In genomic region chr17:66123163-66123562, GRCh38 we compare ENCODE assay signal across 18 cellular contexts.
DNase-seq lines count a peak whose midpoint lies in the region; ATAC-seq and TF ChIP-seq lines count a peak whose summit lies in the region.
"Had no signal": no experiment of that assay in that cellular context is flagged by ENCODE, and none has a peak within 500 bp of the region (broad histone marks: within the 10 kb centered on the region; RNA-seq: fewer than 3 reads in every experiment).

No MANE protein-coding gene starts in this region.

- no peak for TF ChIP-seq CTCF in epithelial cell of esophagus (IDR thresholded peaks at IDR 0.05; ENCODE audit: insufficient read depth, low read depth, low read length, missing control alignments)

- H3K4me3 ChIP-seq in epithelial cell of esophagus (ENCODE audit: low read length) = no peak overlapping the region
- H3K4me3 ChIP-seq in mesendoderm (ENCODE audit: low read length) = no peak overlapping the region
- H3K4me3 ChIP-seq: BLaER1 treated with 17β-estradiol and CSF1 and Interleukin-3, amounts not matched to agents 10 nM and 100 nM; gastroesophageal sphincter; prostate gland; SK-N-MC; thoracic aorta had no signal

- no peak overlapping the region for H3K4me2 ChIP-seq in mesendoderm (ENCODE audit: low read length)
- H3K4me2 ChIP-seq: BLaER1 treated with 17β-estradiol and CSF1 and Interleukin-3, amounts not matched to agents 10 nM and 100 nM had no signal

- H4K8ac ChIP-seq in mesendoderm (ENCODE audit: low read depth, low read length) = no peak overlapping the region

- no peak overlapping the region for H3K27ac Mint-ChIP-seq in activated T-helper 1 cell treated with anti-CD3 and anti-CD28 coated beads, Interleukin-12 subunit alpha, Interleukin-12 subunit beta, Interleukin-2, Interleukin-4 antibody, amounts not matched to agents 30 ng/mL and 10 ng/mL and 1 ng/mL, durations not matched to agents 14 hours and 24 hours and 36 hours

- H3K23ac ChIP-seq in mesendoderm (ENCODE audit: low read length) = no peak overlapping the region

- no peaks in the 10 kb centered on the region for H3K79me2 ChIP-seq in mesendoderm (ENCODE audit: control insufficient read depth, insufficient read depth, low read length)

- intact Hi-C loops in activated T-helper 1 cell treated with anti-CD3 and anti-CD28 coated beads, Interleukin-12 subunit alpha, Interleukin-12 subunit beta, Interleukin-2, Interleukin-4 antibody, amounts not matched to agents 30 ng/mL and 10 ng/mL and 1 ng/mL, durations not matched to agents 14 hours and 24 hours and 36 hours (cut with micrococcal nuclease) = no loop called here

- WGBS in mesendoderm (ENCODE audit: extremely low coverage, insufficient coverage, low lambda C conversion rate) = no CpG with 5 or more reads among the region's 1 CpG

- H3K9ac ChIP-seq in mesendoderm (ENCODE audit: low read length) = no peak overlapping the region
- H3K9ac ChIP-seq: BLaER1 treated with 17β-estradiol and CSF1 and Interleukin-3, amounts not matched to agents 10 nM and 100 nM had no signal

- no peak overlapping the region for H2BK120ac ChIP-seq in mesendoderm (ENCODE audit: low read depth, low read length)

- H3K4me1 Mint-ChIP-seq in activated T-helper 1 cell treated with anti-CD3 and anti-CD28 coated beads, Interleukin-12 subunit alpha, Interleukin-12 subunit beta, Interleukin-2, Interleukin-4 antibody, amounts not matched to agents 30 ng/mL and 10 ng/mL and 1 ng/mL, durations not matched to agents 14 hours and 24 hours and 36 hours (ENCODE audit: low read depth) = no peaks in the 10 kb centered on the region

- H3K4ac ChIP-seq in mesendoderm (ENCODE audit: low read depth, low read length) = no peak overlapping the region

- no peak overlapping the region for H3K56ac ChIP-seq in mesendoderm (ENCODE audit: low read length)

- H2AK5ac ChIP-seq in mesendoderm (ENCODE audit: low read length) = no peak overlapping the region

- H3K27me3 Mint-ChIP-seq in activated T-helper 1 cell treated with anti-CD3 and anti-CD28 coated beads, Interleukin-12 subunit alpha, Interleukin-12 subunit beta, Interleukin-2, Interleukin-4 antibody, amounts not matched to agents 30 ng/mL and 10 ng/mL and 1 ng/mL, durations not matched to agents 14 hours and 24 hours and 36 hours (ENCODE audit: insufficient read depth) = no peaks in the 10 kb centered on the region

- H3K36me3 ChIP-seq in mesendoderm (ENCODE audit: control insufficient read depth, insufficient read depth, low read length) = no peaks in the 10 kb centered on the region
- H3K36me3 ChIP-seq: brain microvascular endothelial cell, prostate gland, thoracic aorta had no signal

- ATAC-seq in HG03354 (IDR thresholded peaks at IDR 0.05; ENCODE audit: poor library complexity, severe bottlenecking, unreplicated experiment) (no peak), HG02973 (IDR thresholded peaks at IDR 0.05; ENCODE audit: unreplicated experiment) (no peak)
- ATAC-seq: gastroesophageal sphincter, left cardiac atrium had no signal

- peak; percentile 3 for DNase-seq in Ammon's horn (ENCODE audit: low spot score)
- peak; percentile 55 for DNase-seq in LoVo (ENCODE audit: low spot score)
- DNase-seq in epithelial cell of esophagus (ENCODE audit: low read depth) = peak; percentile 25
- peak; percentile 81 for DNase-seq in mesendoderm
- DNase-seq in pons (ENCODE audit: low spot score) = no peak
- no peak for DNase-seq in activated T-helper 1 cell treated with anti-CD3 and anti-CD28 coated beads, Interleukin-12 subunit alpha, Interleukin-12 subunit beta, Interleukin-2, Interleukin-4 antibody, amounts not matched to agents 30 ng/mL and 10 ng/mL and 1 ng/mL, durations not matched to agents 14 hours and 24 hours and 36 hours (ENCODE audit: low spot score)
- DNase-seq: activated gamma-delta T cell; brain microvascular endothelial cell; DMS79; effector CD8-positive, alpha-beta T cell; left cardiac atrium had no signal

- no peaks in the 10 kb centered on the region for H3K9me3 Mint-ChIP-seq in activated T-helper 1 cell treated with anti-CD3 and anti-CD28 coated beads, Interleukin-12 subunit alpha, Interleukin-12 subunit beta, Interleukin-2, Interleukin-4 antibody, amounts not matched to agents 30 ng/mL and 10 ng/mL and 1 ng/mL, durations not matched to agents 14 hours and 24 hours and 36 hours

- no peak overlapping the region for H3K27ac ChIP-seq in mesendoderm (ENCODE audit: low read depth, low read length)
- H3K27ac ChIP-seq: BLaER1 treated with 17β-estradiol and CSF1 and Interleukin-3, amounts not matched to agents 10 nM and 100 nM; brain microvascular endothelial cell; gastroesophageal sphincter; prostate gland; SK-N-MC; thoracic aorta had no signal

- no peaks in the 10 kb centered on the region for H3K4me1 ChIP-seq in mesendoderm (ENCODE audit: control insufficient read depth, low read depth, low read length)
- H3K4me1 ChIP-seq: BLaER1 treated with 17β-estradiol and CSF1 and Interleukin-3, amounts not matched to agents 10 nM and 100 nM; gastroesophageal sphincter; prostate gland had no signal

- no peaks in the 10 kb centered on the region for H3K36me3 Mint-ChIP-seq in activated T-helper 1 cell treated with anti-CD3 and anti-CD28 coated beads, Interleukin-12 subunit alpha, Interleukin-12 subunit beta, Interleukin-2, Interleukin-4 antibody, amounts not matched to agents 30 ng/mL and 10 ng/mL and 1 ng/mL, durations not matched to agents 14 hours and 24 hours and 36 hours (ENCODE audit: low read depth)

- no peaks in the 10 kb centered on the region for H3K79me1 ChIP-seq in mesendoderm (ENCODE audit: low read length)

- no peak overlapping the region for H2BK15ac ChIP-seq in mesendoderm (replicated peaks; ENCODE audit: low read depth)

- H4K5ac ChIP-seq in mesendoderm (ENCODE audit: low read length) = no peak overlapping the region

- H3K27me3 ChIP-seq in mesendoderm (ENCODE audit: insufficient read depth, low read length, poor library complexity) = no peaks in the 10 kb centered on the region
- H3K27me3 ChIP-seq: BLaER1 treated with 17β-estradiol and CSF1 and Interleukin-3, amounts not matched to agents 10 nM and 100 nM; brain microvascular endothelial cell; gastroesophageal sphincter had no signal

- H3K18ac ChIP-seq in mesendoderm (ENCODE audit: low read length) = no peak overlapping the region

- H2BK5ac ChIP-seq in mesendoderm (ENCODE audit: low read length) = no peak overlapping the region

- no peak overlapping the region for H3K4me3 Mint-ChIP-seq in activated T-helper 1 cell treated with anti-CD3 and anti-CD28 coated beads, Interleukin-12 subunit alpha, Interleukin-12 subunit beta, Interleukin-2, Interleukin-4 antibody, amounts not matched to agents 30 ng/mL and 10 ng/mL and 1 ng/mL, durations not matched to agents 14 hours and 24 hours and 36 hours

Comparison
In these comparisons a context has a peak if more than half of its experiments do, and no peak if none do; other contexts are left out.
1. DNase-seq: peak in Ammon's horn (single experiment), LoVo (single experiment), epithelial cell of esophagus (single experiment) and mesendoderm (single experiment); none in pons (single experiment) and activated T-helper 1 cell treated with anti-CD3 and anti-CD28 coated beads, Interleukin-12 subunit alpha, Interleukin-12 subunit beta, Interleukin-2, Interleukin-4 antibody, amounts not matched to agents 30 ng/mL and 10 ng/mL and 1 ng/mL, durations not matched to agents 14 hours and 24 hours and 36 hours (single experiment).